In genomic region chr12:29773076-29773475, GRCh38 we compare ENCODE assay signal across 26 cellular contexts. TPM values are rescaled to one million over a fixed set of nuclear protein-coding genes. Genes with fewer than 3 reads are reported as not detected.
"Had no signal": no experiment of that assay in that cellular context is flagged by ENCODE, and none has a peak within 500 bp of the region (broad histone marks: within the 10 kb centered on the region; RNA-seq: fewer than 3 reads in every experiment).

No MANE protein-coding gene starts in this region.

- H3K9me3 ChIP-seq: colonic mucosa, esophagus muscularis mucosa, lower lobe of right lung had no signal

- H3K4me3 Mint-ChIP-seq: dendritic cell treated with granulocyte-macrophage colony-stimulating factor and Interleukin-4, amounts not matched to agents 40 ng/mL and 50 ng/mL, for 4 days; effector memory CD8-positive, alpha-beta T cell; endodermal cell; immature natural killer cell; memory B cell; naive thymus-derived CD4-positive, alpha-beta T cell had no signal

- H2AFZ ChIP-seq: hepatocyte had no signal

- H3K27me3 ChIP-seq: colonic mucosa, esophagus muscularis mucosa, gastroesophageal sphincter, heart left ventricle, hepatocyte had no signal

- FAIRE-seq: endometrium, frontal cortex, kidney had no signal

- H3K4me2 ChIP-seq: hepatocyte had no signal

- H3K4me3 ChIP-seq: colonic mucosa, esophagus muscularis mucosa, gastroesophageal sphincter, heart left ventricle, hepatocyte, left ventricle myocardium inferior, lower lobe of right lung had no signal

- H3K27ac ChIP-seq: colonic mucosa, esophagus muscularis mucosa, foreskin keratinocyte, gastroesophageal sphincter, heart left ventricle, hepatocyte, left ventricle myocardium inferior, lower lobe of right lung had no signal

- H3K27ac Mint-ChIP-seq: dendritic cell treated with granulocyte-macrophage colony-stimulating factor and Interleukin-4, amounts not matched to agents 40 ng/mL and 50 ng/mL, for 4 days; effector memory CD8-positive, alpha-beta T cell; endodermal cell; immature natural killer cell; memory B cell; naive thymus-derived CD4-positive, alpha-beta T cell had no signal

- H3K4me1 Mint-ChIP-seq: immature natural killer cell; memory B cell; naive thymus-derived CD4-positive, alpha-beta T cell had no signal

- H3K27me3 Mint-ChIP-seq: effector memory CD8-positive, alpha-beta T cell; memory B cell had no signal

- H3K36me3 ChIP-seq: colonic mucosa, heart left ventricle, lower lobe of right lung had no signal

- H3K36me3 Mint-ChIP-seq: memory B cell had no signal

- ATAC-seq: effector memory CD8-positive, alpha-beta T cell; foreskin keratinocyte; gastroesophageal sphincter; heart left ventricle; left colon; left lobe of liver; lower lobe of right lung; naive thymus-derived CD4-positive, alpha-beta T cell had no signal

- H3K4me1 ChIP-seq: colonic mucosa, foreskin keratinocyte had no signal

- DNase-seq: colonic mucosa; cortex of kidney; effector CD8-positive, alpha-beta T cell; effector memory CD8-positive, alpha-beta T cell; endodermal cell; foreskin keratinocyte; heart left ventricle; hypothalamus; immature natural killer cell; islet precursor cell; kidney; kidney glomerular epithelial cell; left colon; left ventricle myocardium inferior; lower lobe of right lung; mesendoderm; midbrain; naive thymus-derived CD4-positive, alpha-beta T cell had no signal

RNA-seq across cellular contexts. Expression of gene TMTC1, which starts 10.7 kb away (rescaled TPM):
- polyA plus RNA-seq: immature natural killer cell; naive thymus-derived CD4-positive, alpha-beta T cell had no signal
